8 cellular contexts compared by ENCODE assay signal in the genomic region with DNA sequence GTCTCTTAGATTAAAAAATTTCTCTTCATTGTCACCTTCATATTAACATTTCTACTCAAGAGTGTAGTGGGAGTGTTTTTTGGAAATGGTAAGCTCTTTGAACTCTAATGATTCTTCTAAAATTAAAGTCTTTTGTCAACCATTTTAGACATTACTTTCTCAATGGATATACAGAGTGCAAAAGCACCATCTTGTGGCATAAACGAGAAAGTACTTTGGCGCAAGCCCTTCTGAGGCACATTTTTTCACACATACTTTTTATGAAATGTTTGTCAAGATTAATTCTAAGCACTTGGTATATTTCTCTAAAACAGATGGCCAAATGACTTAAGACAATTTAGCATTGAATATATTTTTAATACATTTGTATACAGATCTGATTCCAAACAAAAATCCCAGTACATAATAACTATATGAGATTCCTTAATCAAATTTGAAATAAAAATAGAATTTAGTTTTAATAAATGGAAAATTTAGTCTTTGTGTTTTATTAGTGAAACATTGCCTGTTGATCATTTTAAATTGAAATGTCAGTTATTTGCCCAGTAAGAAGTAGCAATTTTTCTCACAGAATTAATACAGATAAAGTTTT.
DNase-seq lines count a peak whose midpoint lies in the region; ATAC-seq, FAIRE-seq and TF ChIP-seq lines count a peak whose summit lies in the region.

No MANE protein-coding gene starts in this region.

- H3K4me1 ChIP-seq in ACC112 (ENCODE audit: control insufficient read depth, insufficient read depth, low read length, unreplicated experiment) (peaks cover 35% of the 10 kb centered on the region), HAP-1 (peaks cover 4% of the 10 kb centered on the region), fibroblast of lung (ENCODE audit: control insufficient read depth, extremely low read depth, insufficient read depth, low read length) (peaks cover 6% of the 10 kb centered on the region), pancreas (no peaks in the 10 kb centered on the region)

- ATAC-seq in pancreas = peak in 3 of 4 donors; percentile 71 to 80 (median 80)

- intact Hi-C loops in pancreas (cut with DNase I) = no loop called here

- H3K27ac ChIP-seq in ACC112 (ENCODE audit: low read depth, low read length) (peak overlapping the region; percentile 46), fibroblast of lung (ENCODE audit: insufficient read depth, low read length) (no peak overlapping the region), pancreas (no peak overlapping the region)

- FAIRE-seq in pancreas (lab: Jason Lieb, UNC) = peak; percentile 96

- H3K9me3 ChIP-seq in HAP-1 (no peaks in the 10 kb centered on the region), fibroblast of lung (ENCODE audit: control insufficient read depth, insufficient read depth, low read depth, low read length) (no peaks in the 10 kb centered on the region), pancreas (no peaks in the 10 kb centered on the region)

- in situ Hi-C loops in HAP-1 (cut with MboI; ENCODE audit: low sequenced_read_pairs) = loop anchor here (25.0 kb wide), 2 partner anchors 307 to 1807 kb away; no protein-coding TSS in a partner anchor

- no peaks in the 10 kb centered on the region for H4K20me1 ChIP-seq in fibroblast of lung (ENCODE audit: control insufficient read depth, extremely low read depth, insufficient read depth, low read length)

- peak; percentile 5 for DNase-seq in GDM1 (lab: John Stamatoyannopoulos, UW)
- peak; percentile 41 to 65 for DNase-seq in HAP-1 (ENCODE audit: low spot score in 2 of 2)
- DNase-seq in M059J (ENCODE audit: low read depth) = peak; percentile 60
- peak; percentile 40 for DNase-seq in SKM-1 treated with dmso at 0.1 percent for 144 hours (lab: John Stamatoyannopoulos, UW; ENCODE audit: unreplicated experiment)
- peak; percentile 62 to 84 for DNase-seq in fibroblast of lung (ENCODE audit: low read depth in 2 of 2)
- peak in 1 of 6 donors; percentile 34 for DNase-seq in pancreas
- DNase-seq in activated CD4-positive, CD25-positive, alpha-beta regulatory T cell treated with anti-CD3 and anti-CD28 coated beads, Interleukin-2, amount 50 U/mL, for 72 hours = no peak

- no peak overlapping the region for H3K9ac ChIP-seq in fibroblast of lung (ENCODE audit: insufficient read depth, low read length)

- no peaks in the 10 kb centered on the region for H3K79me2 ChIP-seq in ACC112 (ENCODE audit: control insufficient read depth, insufficient read depth, low read length, unreplicated experiment)
- H3K79me2 ChIP-seq in fibroblast of lung (ENCODE audit: control insufficient read depth, insufficient read depth, low read length) = no peaks in the 10 kb centered on the region

- H3K4me2 ChIP-seq in fibroblast of lung (ENCODE audit: extremely low read depth, insufficient read depth, low read length) = no peak overlapping the region

- H3K36me3 ChIP-seq in ACC112 (ENCODE audit: insufficient read depth, low read length) (no peaks in the 10 kb centered on the region), HAP-1 (replicated peaks) (no peaks in the 10 kb centered on the region), fibroblast of lung (ENCODE audit: control insufficient read depth, insufficient read depth, low read length) (no peaks in the 10 kb centered on the region), pancreas (no peaks in the 10 kb centered on the region)

- 1 to 2% methylated on average over 2 of the region's 2 CpGs for WGBS in pancreas, 2 donors

- peak; percentile 68 to 77 for TF ChIP-seq CTCF in fibroblast of lung (conservative IDR thresholded peaks at IDR 0.05 in 1 of 2, IDR thresholded peaks at IDR 0.05 in 1 of 2; ENCODE audit: low read depth in 1 of 2, low read length in 2 of 2)
- peak in 3 of 4 donors; percentile 43 to 54 (median 50) for TF ChIP-seq CTCF in pancreas (IDR thresholded peaks at IDR 0.05)

- H3K27me3 ChIP-seq in ACC112 (ENCODE audit: insufficient read depth, low read length) (no peaks in the 10 kb centered on the region), HAP-1 (ENCODE audit: low read depth) (no peaks in the 10 kb centered on the region), fibroblast of lung (ENCODE audit: control insufficient read depth, insufficient read depth, low read length) (no peaks in the 10 kb centered on the region), pancreas (peaks cover 0 to 7% (median 2%) of the 10 kb centered on the region in 4 donors)

- H3K4me3 ChIP-seq in ACC112 (ENCODE audit: low read depth, low read length) (no peak overlapping the region), HAP-1 (no peak overlapping the region), fibroblast of lung (replicated peaks in 1 of 4; ENCODE audit: control extremely low read depth in 1 of 4, insufficient read depth in 1 of 4, low read depth in 3 of 4, low read length in 4 of 4) (no peak overlapping the region), pancreas (no peak overlapping the region)

- H2AFZ ChIP-seq in ACC112 (ENCODE audit: low read length, unreplicated experiment) (peak overlapping the region; percentile 90), fibroblast of lung (ENCODE audit: low read length) (peak overlapping the region; percentile 10)
